ENCODE assay signal across 15 cellular contexts in the genomic region with DNA sequence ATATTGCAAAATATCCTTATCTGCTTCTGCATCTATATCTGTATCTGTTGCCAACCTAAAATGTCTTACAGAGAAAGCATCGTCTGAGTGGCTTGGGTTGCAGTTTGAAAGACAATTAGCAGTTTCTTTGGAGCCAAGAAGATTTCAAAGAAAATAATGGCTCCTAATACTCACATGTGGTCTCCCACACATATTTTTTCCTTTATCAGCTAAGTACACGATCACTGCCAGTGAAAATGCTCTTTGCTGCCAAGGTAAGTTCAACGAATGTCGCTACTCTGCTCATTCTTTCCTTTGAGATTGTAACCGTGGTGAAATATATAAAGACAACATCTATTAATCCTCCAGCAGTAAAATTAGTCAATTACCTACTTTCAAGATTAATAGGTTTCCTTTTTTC.
DNase-seq lines count a peak whose midpoint lies in the region; ATAC-seq and TF ChIP-seq lines count a peak whose summit lies in the region.
"Had no signal": no experiment of that assay in that cellular context is flagged by ENCODE, and none has a peak within 500 bp of the region (broad histone marks: within the 10 kb centered on the region; RNA-seq: fewer than 3 reads in every experiment).

No MANE protein-coding gene starts in this region.

- H3K9ac ChIP-seq in SK-N-SH (no peak overlapping the region), PC-3 (ENCODE audit: low read length) (no peak overlapping the region)
- H3K9ac ChIP-seq: BLaER1 treated with 17β-estradiol and CSF1 and Interleukin-3, amounts not matched to agents 10 nM and 100 nM had no signal

- H3K4me2 ChIP-seq in SK-N-SH, result no peak overlapping the region
- peak overlapping the region; percentile 31 for H3K4me2 ChIP-seq in PC-3 (ENCODE audit: low read length)
- H3K4me2 ChIP-seq: BLaER1 treated with 17β-estradiol and CSF1 and Interleukin-3, amounts not matched to agents 10 nM and 100 nM had no signal

- TF ChIP-seq RAD21 in SK-N-SH (IDR thresholded peaks at IDR 0.05; ENCODE audit: low read length), result no peak

- H3K4me1 ChIP-seq in SK-N-SH (ENCODE audit: control insufficient read depth in 1 of 2, insufficient read depth in 2 of 2, low read depth in 1 of 2, low read length in 1 of 2) (no peaks in the 10 kb centered on the region), PC-3 (ENCODE audit: insufficient read depth, low read length) (peaks cover 18% of the 10 kb centered on the region; the same call in 1 of the 2 replicates)

- in situ Hi-C loops in GM13977 (cut with MboI; ENCODE audit: low pct_unique_long_range_greater_than_20kb, low sequenced_read_pairs, unreplicated experiment), result no loop called here

- H4K20me1 ChIP-seq in SK-N-SH (ENCODE audit: insufficient read depth) (no peaks in the 10 kb centered on the region), PC-3 (ENCODE audit: low read length) (no peaks in the 10 kb centered on the region)
- H4K20me1 ChIP-seq: BLaER1 treated with 17β-estradiol and CSF1 and Interleukin-3, amounts not matched to agents 10 nM and 100 nM had no signal

- DNase-seq in SK-N-SH (no peak), PC-3 (no peak), astrocyte of the hippocampus (ENCODE audit: low read depth, low spot score) (peak; percentile 2), NCI-H1436 (lab: John Stamatoyannopoulos, UW) (no peak), GM13977 (ENCODE audit: low spot score) (no peak)
- DNase-seq: Calu3; CD8-positive, alpha-beta T cell; DMS79 treated with DMSO at 0.1 percent for 48 hours; GF-D8; H9; IMR-90 had no signal

- H2AFZ ChIP-seq in SK-N-SH (ENCODE audit: low read depth) (no peak overlapping the region), PC-3 (ENCODE audit: low read length) (no peak overlapping the region)

- H3K79me2 ChIP-seq in SK-N-SH (ENCODE audit: insufficient read depth), result no peaks in the 10 kb centered on the region
- H3K79me2 ChIP-seq in PC-3 (ENCODE audit: low read length), result no peaks in the 10 kb centered on the region

- 55% methylated on average over 5 of the region's 5 CpGs for WGBS in SK-N-SH (ENCODE audit: low lambda C conversion rate)

- no peak for ATAC-seq in SK-N-SH treated with all-trans-retinoic acid at 6 μM for 48 hours
- no peak for ATAC-seq in PC-3
- no peak for ATAC-seq in HG03432 (IDR thresholded peaks at IDR 0.05; ENCODE audit: unreplicated experiment)
- ATAC-seq: CD8-positive, alpha-beta T cell had no signal

- no peak for TF ChIP-seq EP300 in SK-N-SH (IDR thresholded peaks at IDR 0.05; ENCODE audit: borderline replicate concordance in 1 of 2, low read depth in 1 of 2, low read length in 1 of 2)

- BruUV-seq in PC-3 (replicated peaks; lab: Mats Ljungman, UMichigan), result no TSS peak

- H3K27ac ChIP-seq in SK-N-SH (ENCODE audit: low read depth in 2 of 2, low read length in 1 of 2) (no peak overlapping the region), PC-3 (ENCODE audit: low read length) (peak overlapping the region; percentile 32)
- H3K27ac ChIP-seq: 22Rv1; BLaER1 treated with 17β-estradiol and CSF1 and Interleukin-3, amounts not matched to agents 10 nM and 100 nM had no signal

- H3F3A ChIP-seq in SK-N-SH (replicated peaks; ENCODE audit: insufficient read depth) (no peaks in the 10 kb centered on the region), PC-3 (ENCODE audit: low read length, unreplicated experiment) (no peaks in the 10 kb centered on the region)

- H3K9me3 ChIP-seq in SK-N-SH (no peaks in the 10 kb centered on the region), PC-3 (ENCODE audit: low read length) (no peaks in the 10 kb centered on the region)

- TF ChIP-seq CTCF in SK-N-SH (IDR thresholded peaks at IDR 0.05) (no peak), PC-3 (conservative IDR thresholded peaks at IDR 0.05; ENCODE audit: low read depth, low read length) (no peak), GM13977 (IDR thresholded peaks at IDR 0.05; ENCODE audit: extremely low read depth, insufficient read depth, missing control alignments) (no peak)

- intact Hi-C loops in PC-3 (cut with micrococcal nuclease), result no loop called here

- H3K4me3 ChIP-seq in SK-N-SH (ENCODE audit: low read depth in 2 of 2, low read length in 1 of 2), result no peak overlapping the region
- H3K4me3 ChIP-seq in PC-3 (ENCODE audit: low read length), result no peak overlapping the region
- H3K4me3 ChIP-seq: BLaER1 treated with 17β-estradiol and CSF1 and Interleukin-3, amounts not matched to agents 10 nM and 100 nM had no signal

- CTCF ChIA-PET in SK-N-SH (lab: Yijun Ruan, JAX) (interaction anchor here (1.7 kb wide), 1 partner anchor 681 kb away, joined by 3 read pairs; no protein-coding TSS in a partner anchor), PC-3 (lab: Charles Lee) (no interaction called here)

- H3K9me2 ChIP-seq in SK-N-SH (no peaks in the 10 kb centered on the region), PC-3 (replicated peaks; ENCODE audit: low read length) (no peaks in the 10 kb centered on the region)

- H3K27me3 ChIP-seq in SK-N-SH (ENCODE audit: insufficient read depth) (no peaks in the 10 kb centered on the region), PC-3 (ENCODE audit: low read length) (peaks cover 14% of the 10 kb centered on the region)
- H3K27me3 ChIP-seq: BLaER1 treated with 17β-estradiol and CSF1 and Interleukin-3, amounts not matched to agents 10 nM and 100 nM had no signal

- H3K36me3 ChIP-seq in SK-N-SH (replicated peaks in 1 of 2; ENCODE audit: control insufficient read depth in 1 of 2, insufficient read depth in 2 of 2, low read length in 1 of 2) (no peaks in the 10 kb centered on the region), PC-3 (ENCODE audit: low read depth, low read length) (no peaks in the 10 kb centered on the region)
- H3K36me3 ChIP-seq: BLaER1 treated with 17β-estradiol and CSF1 and Interleukin-3, amounts not matched to agents 10 nM and 100 nM had no signal

- POLR2A ChIA-PET in SK-N-SH (lab: Yijun Ruan, JAX) (no interaction called here), PC-3 (lab: Charles Lee; ENCODE audit: unreplicated experiment) (no interaction called here)

TF ChIP-seq in SK-N-SH treated with all-trans-retinoic acid at 6 μM for 48 hours, 23 proteins besides CTCF, POLR2A, EP300 and RAD21:
- TF ChIP-seq ZFP30 (CRISPR knock-in tag; IDR thresholded peaks at IDR 0.05), result no peak
- peak; percentile 60 for TF ChIP-seq ISL1 (CRISPR knock-in tag; IDR thresholded peaks at IDR 0.05)

TF ChIP-seq in SK-N-SH, 30 proteins besides CTCF, POLR2A, EP300 and RAD21 (continues in another document):
- TF ChIP-seq EZH2phosphoT487 (IDR thresholded peaks at IDR 0.05; ENCODE audit: borderline replicate concordance, low read depth), result no peak
- no peak for TF ChIP-seq SIN3A (IDR thresholded peaks at IDR 0.05; ENCODE audit: borderline replicate concordance, low read depth, low read length)
- no peak for TF ChIP-seq IRF3 (IDR thresholded peaks at IDR 0.05; ENCODE audit: low read depth, low read length)
- TF ChIP-seq, protein P1, sequence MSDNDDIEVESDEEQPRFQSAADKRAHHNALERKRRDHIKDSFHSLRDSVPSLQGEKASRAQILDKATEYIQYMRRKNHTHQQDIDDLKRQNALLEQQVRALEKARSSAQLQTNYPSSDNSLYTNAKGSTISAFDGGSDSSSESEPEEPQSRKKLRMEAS (IDR thresholded peaks at IDR 0.05; ENCODE audit: low read depth), result no peak
- TF ChIP-seq, protein P2, sequence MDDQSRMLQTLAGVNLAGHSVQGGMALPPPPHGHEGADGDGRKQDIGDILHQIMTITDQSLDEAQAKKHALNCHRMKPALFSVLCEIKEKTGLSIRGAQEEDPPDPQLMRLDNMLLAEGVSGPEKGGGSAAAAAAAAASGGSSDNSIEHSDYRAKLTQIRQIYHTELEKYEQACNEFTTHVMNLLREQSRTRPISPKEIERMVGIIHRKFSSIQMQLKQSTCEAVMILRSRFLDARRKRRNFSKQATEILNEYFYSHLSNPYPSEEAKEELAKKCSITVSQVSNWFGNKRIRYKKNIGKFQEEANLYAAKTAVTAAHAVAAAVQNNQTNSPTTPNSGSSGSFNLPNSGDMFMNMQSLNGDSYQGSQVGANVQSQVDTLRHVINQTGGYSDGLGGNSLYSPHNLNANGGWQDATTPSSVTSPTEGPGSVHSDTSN (IDR thresholded peaks at IDR 0.05), result no peak
- TF ChIP-seq FOXJ3 (CRISPR knock-in tag; IDR thresholded peaks at IDR 0.05), result no peak
- no peak for TF ChIP-seq ZBTB33 (IDR thresholded peaks at IDR 0.05; ENCODE audit: borderline replicate concordance, low read depth)
- TF ChIP-seq MXI1 (IDR thresholded peaks at IDR 0.05; ENCODE audit: low read depth, low read length), result no peak
- no peak for TF ChIP-seq RCOR1 (IDR thresholded peaks at IDR 0.05; ENCODE audit: low read length)
- TF ChIP-seq, protein P3, sequence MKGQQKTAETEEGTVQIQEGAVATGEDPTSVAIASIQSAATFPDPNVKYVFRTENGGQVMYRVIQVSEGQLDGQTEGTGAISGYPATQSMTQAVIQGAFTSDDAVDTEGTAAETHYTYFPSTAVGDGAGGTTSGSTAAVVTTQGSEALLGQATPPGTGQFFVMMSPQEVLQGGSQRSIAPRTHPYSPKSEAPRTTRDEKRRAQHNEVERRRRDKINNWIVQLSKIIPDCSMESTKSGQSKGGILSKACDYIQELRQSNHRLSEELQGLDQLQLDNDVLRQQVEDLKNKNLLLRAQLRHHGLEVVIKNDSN (IDR thresholded peaks at IDR 0.05; ENCODE audit: borderline replicate concordance, low read depth), result no peak
- TF ChIP-seq GABPA (IDR thresholded peaks at IDR 0.05; ENCODE audit: low read depth), result no peak
- TF ChIP-seq TEAD4 (IDR thresholded peaks at IDR 0.05; ENCODE audit: borderline replicate concordance, insufficient read depth), result no peak
